Comparison of ENCODE assay signal across 28 cellular contexts in the genomic region with DNA sequence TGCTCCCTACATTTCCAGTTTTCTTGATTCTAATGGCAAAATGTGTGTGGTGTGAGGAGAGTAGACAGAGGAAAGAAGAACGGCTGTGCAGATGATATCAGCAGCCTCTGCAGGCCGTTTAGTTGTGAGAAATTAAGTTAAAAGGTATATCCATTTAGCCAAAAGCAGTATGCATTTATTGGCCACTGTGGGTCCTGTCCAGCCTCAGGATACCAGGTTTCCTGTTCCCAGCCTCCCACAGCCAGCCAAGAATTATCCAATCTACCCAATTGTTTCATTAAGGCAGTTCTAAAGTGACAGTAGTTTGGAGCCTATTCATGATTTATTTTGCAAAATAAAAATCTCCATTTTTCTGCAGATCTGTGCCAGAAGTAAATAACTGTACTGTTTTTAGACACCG.
"Had no signal": no experiment of that assay in that cellular context is flagged by ENCODE, and none has a peak within 500 bp of the region (broad histone marks: within the 10 kb centered on the region; RNA-seq: fewer than 3 reads in every experiment).

No MANE protein-coding gene starts in this region.

- H3K9me3 Mint-ChIP-seq: activated naive CD4-positive, alpha-beta T cell treated with anti-CD3 and anti-CD28 coated beads, Interleukin-2, amount 10 ng/mL, durations not matched to agents 7 days and 5 days had no signal

- H3K9me3 ChIP-seq: breast epithelium, colonic mucosa had no signal

- H3K27me3 ChIP-seq: ascending aorta, breast epithelium, colonic mucosa had no signal

- H3K4me3 ChIP-seq: ascending aorta, breast epithelium, cardiac muscle cell, colonic mucosa, esophagus squamous epithelium, gastroesophageal sphincter had no signal

- H3K4me3 Mint-ChIP-seq: activated CD4-positive, alpha-beta memory T cell treated with anti-CD3 and anti-CD28 coated beads for 36 hours; activated CD4-positive, alpha-beta T cell treated with anti-CD3 and anti-CD28 coated beads for 36 hours; activated CD4-positive, alpha-beta T cell treated with anti-CD3 and anti-CD28 coated beads, Interleukin-2, amount 10 ng/mL, durations not matched to agents 24 days and 14 days; activated CD8-positive, alpha-beta memory T cell treated with anti-CD3 and anti-CD28 coated beads, Interleukin-2, amount 10 ng/mL, durations not matched to agents 7 days and 5 days; activated CD8-positive, alpha-beta T cell treated with anti-CD3 and anti-CD28 coated beads, Interleukin-2, amount 10 ng/mL, durations not matched to agents 7 days and 5 days; activated naive CD4-positive, alpha-beta T cell treated with anti-CD3 and anti-CD28 coated beads, Interleukin-2, amount 10 ng/mL, durations not matched to agents 7 days and 5 days; activated naive CD8-positive, alpha-beta T cell treated with anti-CD3 and anti-CD28 coated beads, Interleukin-2, amount 10 ng/mL, durations not matched to agents 7 days and 5 days; activated T-cell treated with anti-CD3 and anti-CD28 coated beads, Interleukin-2, amount 50 U/mL, for 24 hours; activated T-cell treated with anti-CD3 and anti-CD28 coated beads, Interleukin-2, amount 50 U/mL, for 72 hours; brain had no signal

- H3K36me3 Mint-ChIP-seq: activated CD4-positive, alpha-beta memory T cell treated with anti-CD3 and anti-CD28 coated beads for 36 hours; activated CD8-positive, alpha-beta memory T cell treated with anti-CD3 and anti-CD28 coated beads, Interleukin-2, amount 10 ng/mL, durations not matched to agents 7 days and 5 days; activated naive CD4-positive, alpha-beta T cell treated with anti-CD3 and anti-CD28 coated beads, Interleukin-2, amount 10 ng/mL, durations not matched to agents 7 days and 5 days; brain had no signal

- DNase-seq: activated CD4-positive, alpha-beta memory T cell treated with anti-CD3 and anti-CD28 coated beads for 36 hours; activated CD4-positive, alpha-beta T cell treated with anti-CD3 and anti-CD28 coated beads for 36 hours; activated CD4-positive, alpha-beta T cell treated with anti-CD3 and anti-CD28 coated beads, Interleukin-2, amount 10 ng/mL, durations not matched to agents 24 days and 14 days; activated CD4-positive, CD25-positive, alpha-beta regulatory T cell; activated CD4-positive, CD25-positive, alpha-beta regulatory T cell treated with anti-CD3 and anti-CD28 coated beads, Interleukin-2, amount 50 U/mL, for 72 hours; activated CD8-positive, alpha-beta memory T cell treated with anti-CD3 and anti-CD28 coated beads, Interleukin-2, amount 10 ng/mL, durations not matched to agents 7 days and 5 days; activated CD8-positive, alpha-beta memory T cell treated with anti-CD3 and anti-CD28 coated beads, Interleukin-2, amount 50 U/mL, for 4 hours; activated CD8-positive, alpha-beta T cell treated with anti-CD3 and anti-CD28 coated beads, Interleukin-2, amount 10 ng/mL, durations not matched to agents 7 days and 5 days; activated gamma-delta T cell; activated naive CD4-positive, alpha-beta T cell; activated naive CD4-positive, alpha-beta T cell treated with anti-CD3 and anti-CD28 coated beads, Interleukin-2, amount 10 ng/mL, durations not matched to agents 7 days and 5 days; activated naive CD8-positive, alpha-beta T cell treated with anti-CD3 and anti-CD28 coated beads, Interleukin-2, amount 10 ng/mL, durations not matched to agents 7 days and 5 days; activated T-cell treated with anti-CD3 and anti-CD28 coated beads, Interleukin-2, amount 50 U/mL, for 24 hours; activated T-cell treated with anti-CD3 and anti-CD28 coated beads, Interleukin-2, amount 50 U/mL, for 72 hours; central memory CD4-positive, alpha-beta T cell; cerebellar nuclear complex; colonic mucosa; effector CD8-positive, alpha-beta T cell; esophagus squamous epithelium; foreskin melanocyte; T-helper 2 cell had no signal

- H3K36me3 ChIP-seq: ascending aorta, breast epithelium, cardiac muscle cell, colonic mucosa, esophagus squamous epithelium, gastroesophageal sphincter had no signal

- H3K4me1 ChIP-seq: ascending aorta, breast epithelium, colonic mucosa, gastroesophageal sphincter had no signal

- H3K27ac Mint-ChIP-seq: activated CD4-positive, alpha-beta memory T cell treated with anti-CD3 and anti-CD28 coated beads for 36 hours; activated CD4-positive, alpha-beta T cell treated with anti-CD3 and anti-CD28 coated beads for 36 hours; activated CD4-positive, alpha-beta T cell treated with anti-CD3 and anti-CD28 coated beads, Interleukin-2, amount 10 ng/mL, durations not matched to agents 24 days and 14 days; activated CD8-positive, alpha-beta memory T cell treated with anti-CD3 and anti-CD28 coated beads, Interleukin-2, amount 10 ng/mL, durations not matched to agents 7 days and 5 days; activated CD8-positive, alpha-beta T cell treated with anti-CD3 and anti-CD28 coated beads, Interleukin-2, amount 10 ng/mL, durations not matched to agents 7 days and 5 days; activated naive CD4-positive, alpha-beta T cell treated with anti-CD3 and anti-CD28 coated beads, Interleukin-2, amount 10 ng/mL, durations not matched to agents 7 days and 5 days; activated naive CD4-positive, alpha-beta T cell treated with anti-CD3 and anti-CD28 coated beads, Interleukin-2, amount 50 U/mL, for 72 hours; activated naive CD8-positive, alpha-beta T cell treated with anti-CD3 and anti-CD28 coated beads, Interleukin-2, amount 10 ng/mL, durations not matched to agents 7 days and 5 days; activated T-cell treated with anti-CD3 and anti-CD28 coated beads, Interleukin-2, amount 50 U/mL, for 24 hours; activated T-cell treated with anti-CD3 and anti-CD28 coated beads, Interleukin-2, amount 50 U/mL, for 72 hours had no signal

- H3K4me1 Mint-ChIP-seq: activated CD4-positive, alpha-beta T cell treated with anti-CD3 and anti-CD28 coated beads for 36 hours; activated CD4-positive, alpha-beta T cell treated with anti-CD3 and anti-CD28 coated beads, Interleukin-2, amount 10 ng/mL, durations not matched to agents 24 days and 14 days; activated CD8-positive, alpha-beta memory T cell treated with anti-CD3 and anti-CD28 coated beads, Interleukin-2, amount 10 ng/mL, durations not matched to agents 7 days and 5 days; activated naive CD4-positive, alpha-beta T cell treated with anti-CD3 and anti-CD28 coated beads, Interleukin-2, amount 10 ng/mL, durations not matched to agents 7 days and 5 days; activated naive CD8-positive, alpha-beta T cell treated with anti-CD3 and anti-CD28 coated beads, Interleukin-2, amount 10 ng/mL, durations not matched to agents 7 days and 5 days had no signal

- H3K27ac ChIP-seq: ascending aorta, cardiac muscle cell, colonic mucosa, epithelial cell of prostate had no signal
